Comparison of ENCODE assay signal across 8 cellular contexts in genomic region chr3:198167339-198168039, GRCh38.
DNase-seq lines count a peak whose midpoint lies in the region; ATAC-seq and TF ChIP-seq lines count a peak whose summit lies in the region.
"Not testable (repeated sequence)": the region's sequence is repeated elsewhere in the genome, so short reads cannot be mapped to it uniquely, and the experiment has no call there.

No MANE protein-coding gene starts in this region.

- POLR2A ChIA-PET in PC-9 (lab: Charles Lee; ENCODE audit: unreplicated experiment), result not testable (repeated sequence)

- not testable (repeated sequence) for H3K27ac Mint-ChIP-seq in naive B cell

- H3K4me1 Mint-ChIP-seq in naive B cell, result not testable (repeated sequence)

- intact Hi-C loops in PC-9 (cut with micrococcal nuclease; ENCODE audit: unreplicated experiment); body of pancreas (cut with DNase I); Right ventricle myocardium inferior (cut with DNase I): not testable (repeated sequence)

- H2AFZ ChIP-seq in PC-9, result not testable (repeated sequence)

- not testable (repeated sequence) for H3K9me3 Mint-ChIP-seq in naive B cell

- not testable (repeated sequence) for H3K27me3 ChIP-seq in PC-9 (ENCODE audit: insufficient read depth, low read depth); body of pancreas

- H3K4me2 ChIP-seq in PC-9, result not testable (repeated sequence)

- H3K9me2 ChIP-seq in PC-9 (ENCODE audit: insufficient read depth), result not testable (repeated sequence)

- H3K4me3 ChIP-seq in PC-9, body of pancreas: not testable (repeated sequence)

- H4K20me1 ChIP-seq in PC-9 (ENCODE audit: insufficient read depth), result not testable (repeated sequence)

- H3K9me3 ChIP-seq in PC-9 (ENCODE audit: insufficient read depth, low read depth); body of pancreas: not testable (repeated sequence)

- not testable (repeated sequence) for BruUV-seq in PC-9 (replicated peaks; lab: Mats Ljungman, UMichigan)

- CTCF ChIA-PET in PC-9 (lab: Charles Lee), result not testable (repeated sequence)

- H3K36me3 ChIP-seq in PC-9 (ENCODE audit: low read depth); body of pancreas (replicated peaks in 1 of 2; ENCODE audit: insufficient read depth in 1 of 2, low read depth in 2 of 2): not testable (repeated sequence)

- H3K27ac ChIP-seq in PC-9, body of pancreas: not testable (repeated sequence)

- not testable (repeated sequence) for H3K4me1 ChIP-seq in PC-9 (replicated peaks; ENCODE audit: insufficient read depth); body of pancreas

- H3F3A ChIP-seq in PC-9 (ENCODE audit: insufficient read depth, low read depth), result not testable (repeated sequence)

- not testable (repeated sequence) for ATAC-seq in body of pancreas; Right ventricle myocardium inferior; naive B cell (ENCODE audit: low read depth in 2 of 2)

- peak; percentile 49; the same call in 1 of the 3 replicates for TF ChIP-seq CTCF in GM12872 (IDR thresholded peaks at IDR 0.05; ENCODE audit: insufficient read depth, low read depth, low read length)
- peak; percentile 90 for TF ChIP-seq CTCF in PC-9 (conservative IDR thresholded peaks at IDR 0.05)
- TF ChIP-seq CTCF in body of pancreas (IDR thresholded peaks at IDR 0.05), result peak in 6 of 7 experiments; percentile 57 to 70 (median 62)

- not testable (repeated sequence) for H3K79me2 ChIP-seq in PC-9 (ENCODE audit: low read depth)

- WGBS in body of pancreas, 2 donors, result 2 to 9% methylated on average over 4 to 6 of the region's 17 CpGs

- DNase-seq in PC-9, result peak in 1 of 2 experiments; percentile 75
- peak; percentile 88 for DNase-seq in activated CD8-positive, alpha-beta memory T cell treated with anti-CD3 and anti-CD28 coated beads for 24 hours
- DNase-seq in body of pancreas, result peak; percentile 53 to 68 (median 56)
- peak; percentile 85 for DNase-seq in Right ventricle myocardium inferior (ENCODE audit: missing footprints)
- peak; percentile 77 for DNase-seq in naive B cell
- DNase-seq in stimulated activated CD4-positive, alpha-beta T cell treated with anti-CD3 and anti-CD28 coated beads, Interleukin-1b, Interleukin-23, amount 100 ng/mL, for 4 hours (ENCODE audit: low read depth in 2 of 2), result peak; percentile 59 to 61
- peak; percentile 66 for DNase-seq in ureter (ENCODE audit: low spot score)

- peaks cover 12 to 17% (median 14%) of the 10 kb centered on the region in 3 donors for H3K27me3 Mint-ChIP-seq in naive B cell

- not testable (repeated sequence) for H3K4me3 Mint-ChIP-seq in naive B cell

- H3K36me3 Mint-ChIP-seq in naive B cell, result not testable (repeated sequence)

- TF ChIP-seq POLR2A in body of pancreas (IDR thresholded peaks at IDR 0.05), result not testable (repeated sequence)
